9 cellular contexts compared by ENCODE assay signal in the genomic region with DNA sequence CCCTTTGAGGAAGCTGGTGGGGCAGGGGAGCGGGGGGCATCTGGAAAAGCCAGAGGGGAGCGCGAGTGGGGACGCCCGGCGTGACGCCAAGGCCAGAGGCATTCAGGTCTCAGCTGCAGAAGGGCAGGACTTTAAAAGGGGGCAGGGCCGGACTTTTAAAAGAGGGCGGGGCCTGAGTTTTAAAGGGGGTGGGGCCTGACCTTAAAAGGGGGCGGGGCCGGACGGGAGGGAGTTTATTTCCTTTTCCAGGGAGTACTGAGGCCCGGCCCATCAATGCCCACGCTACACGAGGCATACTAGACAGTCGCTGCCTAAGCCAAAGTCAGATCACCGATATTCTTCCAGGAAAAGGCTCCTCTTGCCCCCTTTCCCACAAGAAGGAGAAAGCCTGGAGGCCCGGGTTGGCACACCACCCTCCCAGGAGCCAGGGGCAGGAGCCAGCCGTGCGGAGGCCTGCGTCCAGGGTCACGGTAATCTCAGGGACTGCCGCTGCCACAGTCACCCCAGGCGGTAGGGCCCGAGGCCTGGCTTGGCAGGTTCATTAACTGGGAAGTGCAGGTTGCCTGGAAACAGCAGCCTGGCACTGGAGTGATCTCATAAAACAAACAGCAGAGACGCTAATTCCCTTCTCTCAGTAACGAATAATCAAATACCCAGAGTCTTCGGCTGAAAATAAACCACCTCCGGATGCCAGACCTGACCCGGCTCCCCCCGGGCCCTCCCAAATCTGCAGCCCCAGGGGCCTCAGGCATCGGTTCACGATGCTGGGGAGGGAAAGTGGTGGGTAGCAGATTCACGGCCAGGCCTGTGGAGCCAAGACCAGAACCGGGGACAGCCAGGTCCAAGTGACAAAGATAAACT.
DNase-seq lines count a peak whose midpoint lies in the region; ATAC-seq, FAIRE-seq and TF ChIP-seq lines count a peak whose summit lies in the region.
"Had no signal": no experiment of that assay in that cellular context is flagged by ENCODE, and none has a peak within 500 bp of the region (broad histone marks: within the 10 kb centered on the region; RNA-seq: fewer than 3 reads in every experiment).

No MANE protein-coding gene starts in this region.

- H3K4me3 ChIP-seq in kidney epithelial cell (ENCODE audit: low read depth, low read length): no peak overlapping the region
- peak overlapping the region in 1 of 2 donors; percentile 22 for H3K4me3 ChIP-seq in stomach smooth muscle (ENCODE audit: low read length in 2 of 2)
- H3K4me3 ChIP-seq: ovary had no signal

- H3K27me3 ChIP-seq in kidney epithelial cell (ENCODE audit: control insufficient read depth, insufficient read depth, low read length) (no peaks in the 10 kb centered on the region), stomach smooth muscle (ENCODE audit: control insufficient read depth in 1 of 2, insufficient read depth in 2 of 2, low read length in 2 of 2) (no peaks in the 10 kb centered on the region)
- H3K27me3 ChIP-seq: ovary had no signal

- DNase-seq in CD14-positive monocyte (ENCODE audit: low spot score) (peak; percentile 43), NCI-H146 treated with DMSO at 0.1 percent for 48 hours (lab: John Stamatoyannopoulos, UW; ENCODE audit: unreplicated experiment) (peak; percentile 94), astrocyte of the hippocampus (ENCODE audit: low read depth, low spot score) (peak; percentile 88), kidney epithelial cell (ENCODE audit: low read depth) (peak; percentile 74), frontal cortex (ENCODE audit: low spot score in 2 of 2) (no peak)
- no peak for DNase-seq in activated naive CD4-positive, alpha-beta T cell treated with anti-CD3 and anti-CD28 coated beads, Interleukin-2, amount 50 U/mL, for 72 hours (ENCODE audit: low spot score in 2 of 2)

- peak overlapping the region; percentile 85 for H3K27ac ChIP-seq in stomach smooth muscle (ENCODE audit: low read length)

- no peak overlapping the region for H3K4me3 Mint-ChIP-seq in CD14-positive monocyte

- intact Hi-C loops in CD14-positive monocyte (cut with micrococcal nuclease): no loop called here

- TF ChIP-seq CTCF in CD14-positive monocyte (IDR thresholded peaks at IDR 0.05) (no peak), kidney epithelial cell (IDR thresholded peaks at IDR 0.05; ENCODE audit: insufficient read depth, low read length, poor library complexity, severe bottlenecking) (no peak)

- ATAC-seq in activated naive CD4-positive, alpha-beta T cell treated with anti-CD3 and anti-CD28 coated beads, Interleukin-2, amount 50 U/mL, for 72 hours: no peak
- no peak for ATAC-seq in GM18867 (IDR thresholded peaks at IDR 0.05; ENCODE audit: unreplicated experiment)

- peak overlapping the region; percentile 58 for H3K9ac ChIP-seq in stomach smooth muscle (ENCODE audit: low read length in 2 of 2)

- H3K9me3 Mint-ChIP-seq in CD14-positive monocyte: no peaks in the 10 kb centered on the region
- no peaks in the 10 kb centered on the region for H3K9me3 Mint-ChIP-seq in activated naive CD4-positive, alpha-beta T cell treated with anti-CD3 and anti-CD28 coated beads, Interleukin-2, amount 50 U/mL, for 72 hours

- peaks cover 52 to 89% of the 10 kb centered on the region in 2 donors for H3K36me3 Mint-ChIP-seq in CD14-positive monocyte
- H3K36me3 Mint-ChIP-seq in activated naive CD4-positive, alpha-beta T cell treated with anti-CD3 and anti-CD28 coated beads, Interleukin-2, amount 50 U/mL, for 72 hours: no peaks in the 10 kb centered on the region

- peak overlapping the region in 1 of 7 donors; percentile 12 for H3K27ac Mint-ChIP-seq in CD14-positive monocyte
- no peak overlapping the region for H3K27ac Mint-ChIP-seq in activated naive CD4-positive, alpha-beta T cell treated with anti-CD3 and anti-CD28 coated beads, Interleukin-2, amount 50 U/mL, for 72 hours

- peaks cover 31% of the 10 kb centered on the region for H3K4me1 ChIP-seq in stomach smooth muscle (ENCODE audit: control insufficient read depth, insufficient read depth, low read length)

- H3K36me3 ChIP-seq in kidney epithelial cell (ENCODE audit: control insufficient read depth, insufficient read depth, low read length): no peaks in the 10 kb centered on the region
- H3K36me3 ChIP-seq in stomach smooth muscle (ENCODE audit: control insufficient read depth in 2 of 2, insufficient read depth in 2 of 2, low read length in 2 of 2): peaks cover 17 to 19% of the 10 kb centered on the region in 2 donors
- H3K36me3 ChIP-seq: ovary had no signal

- no peaks in the 10 kb centered on the region for H3K9me3 ChIP-seq in stomach smooth muscle (ENCODE audit: control insufficient read depth in 2 of 2, low read length in 2 of 2)
- H3K9me3 ChIP-seq: ovary had no signal

- H3K27me3 Mint-ChIP-seq in CD14-positive monocyte (ENCODE audit: low read depth in 3 of 3): peaks cover 0 to 2% (median 0%) of the 10 kb centered on the region in 3 donors

- peaks cover 30% of the 10 kb centered on the region for H3K4me1 Mint-ChIP-seq in CD14-positive monocyte

- no peak for FAIRE-seq in frontal cortex (lab: Jason Lieb, UNC)

Comparison
In these comparisons a context has a peak if more than half of its experiments do, and no peak if none do; other contexts are left out.
1. DNase-seq: peak in CD14-positive monocyte (single experiment), NCI-H146 treated with DMSO at 0.1 percent for 48 hours (single experiment), astrocyte of the hippocampus (single experiment) and kidney epithelial cell (single experiment); none in activated naive CD4-positive, alpha-beta T cell treated with anti-CD3 and anti-CD28 coated beads, Interleukin-2, amount 50 U/mL, for 72 hours (0 of 2) and frontal cortex (0 of 2).